Comparison of ENCODE assay signal across 11 cellular contexts in genomic region chr5:673837-674629, GRCh38. TPM values are rescaled to one million over a fixed set of nuclear protein-coding genes. Genes with fewer than 3 reads are reported as not detected.
DNase-seq lines count a peak whose midpoint lies in the region; ATAC-seq and TF ChIP-seq lines count a peak whose summit lies in the region.
"Had no signal": no experiment of that assay in that cellular context is flagged by ENCODE, and none has a peak within 500 bp of the region (broad histone marks: within the 10 kb centered on the region; RNA-seq: fewer than 3 reads in every experiment).

No MANE protein-coding gene starts in this region.

- no peak overlapping the region for H3K27ac Mint-ChIP-seq in activated naive CD4-positive, alpha-beta T cell treated with anti-CD3 and anti-CD28 coated beads, Interleukin-2, amount 10 ng/mL, durations not matched to agents 7 days and 5 days

- H2BK120ac ChIP-seq in mesenchymal stem cell (ENCODE audit: low read depth, low read length): no peak overlapping the region

- H3K18ac ChIP-seq in mesenchymal stem cell (ENCODE audit: low read depth in 1 of 2, low read length in 2 of 2): no peak overlapping the region

- no peak overlapping the region for H3K9ac ChIP-seq in mesenchymal stem cell (ENCODE audit: low read length)

- 81% methylated on average over 27 of the region's 27 CpGs for WGBS in mesenchymal stem cell

- no peak overlapping the region for H2BK15ac ChIP-seq in mesenchymal stem cell (ENCODE audit: low read depth, poor library complexity, severe bottlenecking)

- CTCF ChIA-PET in activated naive CD4-positive, alpha-beta T cell treated with anti-CD3 and anti-CD28 coated beads, Interleukin-2, amount 10 ng/mL, durations not matched to agents 7 days and 5 days (lab: Charles Lee): no interaction called here

- H3K14ac ChIP-seq in mesenchymal stem cell (ENCODE audit: low read length in 2 of 2): peak overlapping the region in 1 of 2 experiments; percentile 28

- intact Hi-C loops in upper lobe of right lung (cut with DNase I): loop anchor here (5.0 kb wide), 1 partner anchor 228 kb away; no protein-coding TSS in a partner anchor

- peaks cover 33% of the 10 kb centered on the region for H3K27me3 Mint-ChIP-seq in activated naive CD4-positive, alpha-beta T cell treated with anti-CD3 and anti-CD28 coated beads, Interleukin-2, amount 10 ng/mL, durations not matched to agents 7 days and 5 days

- no peaks in the 10 kb centered on the region for H3K79me1 ChIP-seq in mesenchymal stem cell (replicated peaks; ENCODE audit: low read length, poor library complexity, severe bottlenecking)

- no peak overlapping the region for H3K23ac ChIP-seq in mesenchymal stem cell (ENCODE audit: low read length in 2 of 2)

- H3K4me1 Mint-ChIP-seq in activated naive CD4-positive, alpha-beta T cell treated with anti-CD3 and anti-CD28 coated beads, Interleukin-2, amount 10 ng/mL, durations not matched to agents 7 days and 5 days: peaks cover 4% of the 10 kb centered on the region

- no peaks in the 10 kb centered on the region for H3K9me3 ChIP-seq in effector memory CD4-positive, alpha-beta T cell (ENCODE audit: control insufficient read depth, low read length)
- H3K9me3 ChIP-seq in mesenchymal stem cell (ENCODE audit: control insufficient read depth, low read length) (no peaks in the 10 kb centered on the region), upper lobe of right lung (no peaks in the 10 kb centered on the region)

- no peak overlapping the region for H4K8ac ChIP-seq in mesenchymal stem cell (ENCODE audit: low read length)

- H3K4me1 ChIP-seq in effector memory CD4-positive, alpha-beta T cell (ENCODE audit: control insufficient read depth, insufficient read depth, low read length, poor library complexity, severe bottlenecking): peaks cover 22% of the 10 kb centered on the region
- H3K4me1 ChIP-seq in mesenchymal stem cell (ENCODE audit: control insufficient read depth, insufficient read depth, low read depth, low read length): peaks cover 56% of the 10 kb centered on the region
- H3K4me1 ChIP-seq in upper lobe of right lung: peaks cover 23% of the 10 kb centered on the region

- H3K4ac ChIP-seq in mesenchymal stem cell (ENCODE audit: low read depth in 1 of 2, low read length in 2 of 2): no peak overlapping the region

- H3K4me3 Mint-ChIP-seq in activated naive CD4-positive, alpha-beta T cell treated with anti-CD3 and anti-CD28 coated beads, Interleukin-2, amount 10 ng/mL, durations not matched to agents 7 days and 5 days: no peak overlapping the region

- peak overlapping the region; percentile 62 for H4K91ac ChIP-seq in mesenchymal stem cell (ENCODE audit: low read length)

- H2BK12ac ChIP-seq in mesenchymal stem cell (ENCODE audit: low read length in 2 of 2): peak overlapping the region in 1 of 2 experiments; percentile 25

- DNase-seq in activated naive CD4-positive, alpha-beta T cell treated with anti-CD3 and anti-CD28 coated beads, Interleukin-2, amount 10 ng/mL, durations not matched to agents 7 days and 5 days: peak; percentile 16
- DNase-seq in activated naive CD4-positive, alpha-beta T cell (lab: John Stamatoyannopoulos, UW): no peak
- DNase-seq in effector memory CD4-positive, alpha-beta T cell: no peak
- DNase-seq in mesenchymal stem cell (peak; percentile 8), upper lobe of right lung (peak; percentile 62)
- DNase-seq: activated T-cell treated with anti-CD3 and anti-CD28 coated beads, Interleukin-2, amount 50 U/mL, for 1 hour; AML-193 had no signal

- no peaks in the 10 kb centered on the region for H3K36me3 Mint-ChIP-seq in activated naive CD4-positive, alpha-beta T cell treated with anti-CD3 and anti-CD28 coated beads, Interleukin-2, amount 10 ng/mL, durations not matched to agents 7 days and 5 days

- H3K27me3 ChIP-seq in effector memory CD4-positive, alpha-beta T cell (replicated peaks; ENCODE audit: control insufficient read depth, insufficient read depth, low read length, poor library complexity, severe bottlenecking): no peaks in the 10 kb centered on the region
- H3K27me3 ChIP-seq in mesenchymal stem cell (ENCODE audit: control insufficient read depth in 1 of 2, insufficient read depth in 1 of 2, low read length in 2 of 2): peaks cover 8 to 52% of the 10 kb centered on the region in 2 experiments
- peaks cover 8% of the 10 kb centered on the region for H3K27me3 ChIP-seq in upper lobe of right lung

- no peak overlapping the region for H2AK5ac ChIP-seq in mesenchymal stem cell (ENCODE audit: low read length, severe bottlenecking)

- H3K36me3 ChIP-seq in effector memory CD4-positive, alpha-beta T cell (ENCODE audit: control insufficient read depth, insufficient read depth, low read length): no peaks in the 10 kb centered on the region
- H3K36me3 ChIP-seq in mesenchymal stem cell (ENCODE audit: control insufficient read depth in 1 of 2, insufficient read depth in 2 of 2, low read depth in 1 of 2, low read length in 2 of 2) (peaks cover 0 to 4% of the 10 kb centered on the region in 2 experiments), upper lobe of right lung (no peaks in the 10 kb centered on the region)

- no peak overlapping the region for H3K4me3 ChIP-seq in effector memory CD4-positive, alpha-beta T cell (ENCODE audit: insufficient read depth, low read depth, low read length, poor library complexity, severe bottlenecking)
- H3K4me3 ChIP-seq in mesenchymal stem cell (ENCODE audit: insufficient read depth in 1 of 2, low read depth in 1 of 2, low read length in 2 of 2) (no peak overlapping the region), upper lobe of right lung (no peak overlapping the region)

- no peak overlapping the region for H2AFZ ChIP-seq in mesenchymal stem cell (ENCODE audit: low read depth, low read length)

- ATAC-seq in upper lobe of right lung: no peak
- no peak for ATAC-seq in GM19324 (IDR thresholded peaks at IDR 0.05; ENCODE audit: low FRiP score, unreplicated experiment)
- no peak for ATAC-seq in HG03378 (IDR thresholded peaks at IDR 0.05; ENCODE audit: unreplicated experiment)
- no peak for ATAC-seq in HG03460 (IDR thresholded peaks at IDR 0.05; ENCODE audit: unreplicated experiment)
- ATAC-seq: HCT116 had no signal

- H3K4me2 ChIP-seq in mesenchymal stem cell (ENCODE audit: low read length, poor library complexity, severe bottlenecking): no peak overlapping the region

- no peak for TF ChIP-seq CTCF in upper lobe of right lung (IDR thresholded peaks at IDR 0.05)

- H3K9me3 Mint-ChIP-seq in activated naive CD4-positive, alpha-beta T cell treated with anti-CD3 and anti-CD28 coated beads, Interleukin-2, amount 10 ng/mL, durations not matched to agents 7 days and 5 days: no peaks in the 10 kb centered on the region

- H2BK5ac ChIP-seq in mesenchymal stem cell (ENCODE audit: low read depth, low read length, poor library complexity, severe bottlenecking): no peak overlapping the region

- peak overlapping the region; percentile 16 for H3K27ac ChIP-seq in effector memory CD4-positive, alpha-beta T cell (ENCODE audit: insufficient read depth, low read length, poor library complexity, severe bottlenecking)
- H3K27ac ChIP-seq in mesenchymal stem cell (ENCODE audit: low read length, poor library complexity, severe bottlenecking) (no peak overlapping the region), upper lobe of right lung (no peak overlapping the region)

RNA-seq across cellular contexts. Expression of gene TPPP, which starts 19.1 kb away (rescaled TPM):
- 1.9 TPM for polyA plus RNA-seq in mesenchymal stem cell (2013, experiment 1 of 2)
- polyA plus RNA-seq in mesenchymal stem cell (2013, experiment 2 of 2): 1.9 TPM
- 16.1 TPM for total RNA-seq in upper lobe of right lung

Comparison
In these comparisons a context has a peak if more than half of its experiments do, and no peak if none do; other contexts are left out.
1. DNase-seq: peak in activated naive CD4-positive, alpha-beta T cell treated with anti-CD3 and anti-CD28 coated beads, Interleukin-2, amount 10 ng/mL, durations not matched to agents 7 days and 5 days (single experiment), mesenchymal stem cell (single experiment) and upper lobe of right lung (single experiment); none in activated naive CD4-positive, alpha-beta T cell (0 of 4) and effector memory CD4-positive, alpha-beta T cell (0 of 3).